12 cellular contexts compared by ENCODE assay signal in the genomic region with DNA sequence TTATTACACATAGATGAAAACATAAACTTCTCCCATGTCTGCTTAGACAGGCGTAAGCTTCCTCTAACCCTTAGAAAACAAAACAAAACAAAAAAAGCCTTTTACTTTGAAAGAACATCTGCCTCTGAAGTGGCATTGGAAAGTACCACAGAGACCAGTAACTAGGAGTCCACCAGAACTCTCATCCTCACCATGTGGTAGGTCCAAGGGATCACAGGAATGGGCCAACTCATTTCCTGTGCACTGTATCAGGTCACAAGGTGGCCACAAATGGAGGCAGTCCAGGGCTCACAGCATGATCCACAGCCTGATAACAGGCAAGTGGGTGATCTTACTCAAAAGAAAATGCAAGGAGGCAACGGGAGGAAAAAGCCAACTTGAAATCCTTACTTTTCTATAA. TPM values are rescaled to one million over a fixed set of nuclear protein-coding genes. Genes with fewer than 3 reads are reported as not detected.
"Had no signal": no experiment of that assay in that cellular context is flagged by ENCODE, and none has a peak within 500 bp of the region (broad histone marks: within the 10 kb centered on the region; RNA-seq: fewer than 3 reads in every experiment).

No MANE protein-coding gene starts in this region.

RNA-seq across cellular contexts. Expression of a gene that starts 40.0 kb away (rescaled TPM):
- total RNA-seq: activated naive CD4-positive, alpha-beta T cell treated with anti-CD3 and anti-CD28 coated beads for 36 hours; body of pancreas; epithelial cell of proximal tubule; frontal cortex; mesenteric fat pad; neural crest cell; osteocyte; psoas muscle; SJSA1; smooth muscle cell; thoracic aorta; ureter had no signal
- polyA plus RNA-seq: psoas muscle, smooth muscle cell had no signal

RNA-seq across cellular contexts. Expression of a gene that starts 54.5 kb away (rescaled TPM):
- total RNA-seq: epithelial cell of proximal tubule, frontal cortex, neural crest cell had no signal
